ENCODE assay signal across 12 cellular contexts in genomic region chr1:201614262-201615015, GRCh38.
A peak's percentile ranks its signal among the peaks of the same experiment; 100 is the strongest.
DNase-seq lines count a peak whose midpoint lies in the region; ATAC-seq, FAIRE-seq and TF ChIP-seq lines count a peak whose summit lies in the region.
"Had no signal": no experiment of that assay in that cellular context is flagged by ENCODE, and none has a peak within 500 bp of the region (broad histone marks: within the 10 kb centered on the region; RNA-seq: fewer than 3 reads in every experiment).

No MANE protein-coding gene starts in this region.

- no peak for ATAC-seq in stimulated activated naive CD8-positive, alpha-beta T cell treated with anti-CD3 and anti-CD28 coated beads, Interleukin-15, Interleukin-2, amounts not matched to agents 100 U/mL and 50 U/mL, for 24 hours
- no peak for ATAC-seq in stimulated activated naive CD8-positive, alpha-beta T cell treated with anti-CD3 and anti-CD28 coated beads, Interleukin-15, amount 100 ng/mL, for 72 hours
- ATAC-seq in HG02623 (IDR thresholded peaks at IDR 0.05; ENCODE audit: unreplicated experiment), result no peak
- no peak for ATAC-seq in HG03039 (IDR thresholded peaks at IDR 0.05; ENCODE audit: unreplicated experiment)

- no peak for TF ChIP-seq RAD21 in liver (IDR thresholded peaks at IDR 0.05)

- H3K9me3 Mint-ChIP-seq in stimulated activated naive CD8-positive, alpha-beta T cell treated with anti-CD3 and anti-CD28 coated beads, Interleukin-15, amount 100 ng/mL, for 72 hours, result no peaks in the 10 kb centered on the region
- H3K9me3 Mint-ChIP-seq in endodermal cell, result no peaks in the 10 kb centered on the region
- H3K9me3 Mint-ChIP-seq: activated naive CD4-positive, alpha-beta T cell treated with anti-CD3 and anti-CD28 coated beads, Interleukin-2, amount 50 U/mL, for 24 hours; nephron had no signal

- DNase-seq in stimulated activated naive CD8-positive, alpha-beta T cell treated with anti-CD3 and anti-CD28 coated beads, Interleukin-15, Interleukin-2, amounts not matched to agents 100 U/mL and 50 U/mL, for 24 hours, result peak; percentile 7
- no peak for DNase-seq in stimulated activated naive CD8-positive, alpha-beta T cell treated with anti-CD3 and anti-CD28 coated beads, Interleukin-15, amount 100 ng/mL, for 72 hours
- DNase-seq in endodermal cell, result peak; percentile 95
- DNase-seq in urothelium cell line (ENCODE audit: low spot score), result peak; percentile 30
- DNase-seq in NCI-H524 treated with DMSO at 0.1 percent for 48 hours (lab: John Stamatoyannopoulos, UW), result no peak
- DNase-seq: NCI-H2107, T-helper 9 cell had no signal

- H3K27ac ChIP-seq in endodermal cell (ENCODE audit: low read depth, low read length) (no peak overlapping the region), liver (ENCODE audit: low read depth in 1 of 2, low read length in 2 of 2) (no peak overlapping the region)

- H3K4me1 Mint-ChIP-seq in stimulated activated naive CD8-positive, alpha-beta T cell treated with anti-CD3 and anti-CD28 coated beads, Interleukin-15, amount 100 ng/mL, for 72 hours, result no peaks in the 10 kb centered on the region
- H3K4me1 Mint-ChIP-seq in endodermal cell, result peaks cover 1% of the 10 kb centered on the region
- H3K4me1 Mint-ChIP-seq: activated naive CD4-positive, alpha-beta T cell treated with anti-CD3 and anti-CD28 coated beads, Interleukin-2, amount 50 U/mL, for 24 hours had no signal

- H3K27me3 Mint-ChIP-seq in stimulated activated naive CD8-positive, alpha-beta T cell treated with anti-CD3 and anti-CD28 coated beads, Interleukin-15, amount 100 ng/mL, for 72 hours, result no peaks in the 10 kb centered on the region
- H3K27me3 Mint-ChIP-seq in endodermal cell (ENCODE audit: insufficient read depth), result peaks cover 17% of the 10 kb centered on the region
- H3K27me3 Mint-ChIP-seq: activated naive CD4-positive, alpha-beta T cell treated with anti-CD3 and anti-CD28 coated beads, Interleukin-2, amount 50 U/mL, for 24 hours had no signal

- H3K9me3 ChIP-seq in endodermal cell (ENCODE audit: control insufficient read depth, low read length), result no peaks in the 10 kb centered on the region
- no peaks in the 10 kb centered on the region for H3K9me3 ChIP-seq in liver (ENCODE audit: control insufficient read depth in 4 of 4, low read length in 3 of 4)

- H3K36me3 Mint-ChIP-seq in endodermal cell (ENCODE audit: low read depth), result no peaks in the 10 kb centered on the region
- H3K36me3 Mint-ChIP-seq: activated naive CD4-positive, alpha-beta T cell treated with anti-CD3 and anti-CD28 coated beads, Interleukin-2, amount 50 U/mL, for 24 hours had no signal

- 18 to 20% methylated on average over 5 to 22 of the region's 22 CpGs for WGBS in endodermal cell (ENCODE audit: insufficient coverage in 1 of 2, insufficient read length in 1 of 2), 2 experiments
- 31% methylated on average over 22 of the region's 22 CpGs for WGBS in liver

- H3K4me3 ChIP-seq in endodermal cell (ENCODE audit: low read length), result no peak overlapping the region
- no peak overlapping the region for H3K4me3 ChIP-seq in liver (ENCODE audit: low read depth in 1 of 3, low read length in 3 of 3)

- TF ChIP-seq CTCF in endodermal cell (conservative IDR thresholded peaks at IDR 0.05) (peak; percentile 35), liver (IDR thresholded peaks at IDR 0.05; ENCODE audit: low read depth, low read length, missing input control) (no peak)

- H3K4me3 Mint-ChIP-seq in stimulated activated naive CD8-positive, alpha-beta T cell treated with anti-CD3 and anti-CD28 coated beads, Interleukin-15, amount 100 ng/mL, for 72 hours, result no peak overlapping the region
- H3K4me3 Mint-ChIP-seq in endodermal cell, result peak overlapping the region; percentile 39
- H3K4me3 Mint-ChIP-seq: activated naive CD4-positive, alpha-beta T cell treated with anti-CD3 and anti-CD28 coated beads, Interleukin-2, amount 50 U/mL, for 24 hours; nephron had no signal

- H3K27ac Mint-ChIP-seq in stimulated activated naive CD8-positive, alpha-beta T cell treated with anti-CD3 and anti-CD28 coated beads, Interleukin-15, amount 100 ng/mL, for 72 hours, result no peak overlapping the region
- no peak overlapping the region for H3K27ac Mint-ChIP-seq in endodermal cell
- H3K27ac Mint-ChIP-seq: activated naive CD4-positive, alpha-beta T cell treated with anti-CD3 and anti-CD28 coated beads, Interleukin-2, amount 50 U/mL, for 24 hours; nephron had no signal

- H3K36me3 ChIP-seq in endodermal cell (ENCODE audit: control insufficient read depth, insufficient read depth, low read length) (no peaks in the 10 kb centered on the region), liver (ENCODE audit: control insufficient read depth in 4 of 4, insufficient read depth in 3 of 4, low read depth in 1 of 4, low read length in 3 of 4) (no peaks in the 10 kb centered on the region)

- H3K4me1 ChIP-seq in endodermal cell (ENCODE audit: control insufficient read depth, insufficient read depth, low read length), result no peaks in the 10 kb centered on the region
- H3K4me1 ChIP-seq in liver (ENCODE audit: control insufficient read depth in 4 of 4, insufficient read depth in 4 of 4, low read length in 3 of 4), result peaks cover 0 to 5% (median 0%) of the 10 kb centered on the region in 4 donors

- H3K9ac ChIP-seq in endodermal cell (ENCODE audit: extremely low read depth, low read length, poor library complexity, severe bottlenecking) (no peak overlapping the region), liver (ENCODE audit: low read depth in 1 of 2, low read length in 2 of 2) (no peak overlapping the region)

- no peak for FAIRE-seq in urothelium cell line (lab: Jason Lieb, UNC)

- H3K27me3 ChIP-seq in endodermal cell (ENCODE audit: control insufficient read depth, insufficient read depth, low read length, poor library complexity, severe bottlenecking) (peaks cover 5% of the 10 kb centered on the region), liver (ENCODE audit: control insufficient read depth in 4 of 4, insufficient read depth in 4 of 4, low read length in 3 of 4) (no peaks in the 10 kb centered on the region)

TF ChIP-seq in liver, 16 proteins besides CTCF, POLR2A, EP300 and RAD21:
- TF ChIP-seq REST (IDR thresholded peaks at IDR 0.05) (peak; percentile 97), HNF4A (conservative IDR thresholded peaks at IDR 0.05) (no peak), NR2F2 (IDR thresholded peaks at IDR 0.05) (no peak), GABPA (IDR thresholded peaks at IDR 0.05 in 1 of 2, conservative IDR thresholded peaks at IDR 0.05 in 1 of 2) (no peak), YY1 (IDR thresholded peaks at IDR 0.05) (no peak)

Comparison
In these comparisons a context has a peak if more than half of its experiments do, and no peak if none do; other contexts are left out.
1. DNase-seq: peak in stimulated activated naive CD8-positive, alpha-beta T cell treated with anti-CD3 and anti-CD28 coated beads, Interleukin-15, Interleukin-2, amounts not matched to agents 100 U/mL and 50 U/mL, for 24 hours (single experiment), endodermal cell (single experiment) and urothelium cell line (single experiment); none in stimulated activated naive CD8-positive, alpha-beta T cell treated with anti-CD3 and anti-CD28 coated beads, Interleukin-15, amount 100 ng/mL, for 72 hours (0 of 2) and NCI-H524 treated with DMSO at 0.1 percent for 48 hours (single experiment).